ENCODE assay signal across 8 cellular contexts in genomic region chr9:81690251-81690851, GRCh38. TPM values are rescaled to one million over a fixed set of nuclear protein-coding genes. Genes with fewer than 3 reads are reported as not detected.
A peak's percentile ranks its signal among the peaks of the same experiment; 100 is the strongest.
DNase-seq lines count a peak whose midpoint lies in the region; ATAC-seq and TF ChIP-seq lines count a peak whose summit lies in the region.

No MANE protein-coding gene starts in this region.

- TF ChIP-seq CTCF in BJ (IDR thresholded peaks at IDR 0.05; ENCODE audit: insufficient read depth, low read depth, low read length) (no peak), adrenal gland (IDR thresholded peaks at IDR 0.05) (no peak), spleen (IDR thresholded peaks at IDR 0.05 in 8 of 11, conservative IDR thresholded peaks at IDR 0.05 in 3 of 11) (no peak)

- ATAC-seq in HG02642 (IDR thresholded peaks at IDR 0.05; ENCODE audit: poor library complexity, unreplicated experiment) = no peak
- ATAC-seq in GM18505 (IDR thresholded peaks at IDR 0.05; ENCODE audit: unreplicated experiment) = no peak

- intact Hi-C loops in adrenal gland (cut with DNase I) (loop anchor here in 1 of 2 donors (10.0 kb wide), 1 partner anchor 164 kb away; no protein-coding TSS in a partner anchor), spleen (cut with DNase I; ENCODE audit: low total_unique reads) (no loop called here)

- peak overlapping the region; percentile 83; the same call in 1 of the 2 replicates for H3K9ac ChIP-seq in iPS-20b (ENCODE audit: low read depth, low read length)

- H3K36me3 ChIP-seq in BJ (ENCODE audit: control insufficient read depth, insufficient read depth, low read length) = no peaks in the 10 kb centered on the region
- no peaks in the 10 kb centered on the region for H3K36me3 ChIP-seq in adrenal gland (replicated peaks in 1 of 2)
- peaks cover 12% of the 10 kb centered on the region for H3K36me3 ChIP-seq in iPS-20b (ENCODE audit: insufficient read depth, low read depth, low read length)
- peaks cover 0 to 12% (median 0%) of the 10 kb centered on the region in 6 donors for H3K36me3 ChIP-seq in spleen

- H3K9me3 ChIP-seq in adrenal gland (replicated peaks in 1 of 3) (no peaks in the 10 kb centered on the region), iPS-20b (ENCODE audit: insufficient read depth, low read depth, low read length) (no peaks in the 10 kb centered on the region), spleen (no peaks in the 10 kb centered on the region)

- DNase-seq in BJ (ENCODE audit: low read depth) = no peak
- DNase-seq in HuH-7.5 (ENCODE audit: low spot score) = peak; percentile 72
- peak; percentile 20 to 73 (median 39) for DNase-seq in adrenal gland
- DNase-seq in spleen = peak; percentile 83
- DNase-seq in activated CD4-positive, CD25-positive, alpha-beta regulatory T cell treated with anti-CD3 and anti-CD28 coated beads, Interleukin-2, amount 50 U/mL, for 72 hours = no peak

- H3K27me3 ChIP-seq in BJ (ENCODE audit: control insufficient read depth, insufficient read depth, low read length) (peaks cover 19% of the 10 kb centered on the region), adrenal gland (no peaks in the 10 kb centered on the region), iPS-20b (ENCODE audit: insufficient read depth, low read length) (peaks cover 21% of the 10 kb centered on the region), spleen (replicated peaks in 1 of 7) (peaks cover 0 to 63% (median 0%) of the 10 kb centered on the region in 7 donors)

- peak overlapping the region; percentile 36 for H3K4me3 ChIP-seq in BJ (ENCODE audit: low read depth, low read length)
- H3K4me3 ChIP-seq in adrenal gland = peak overlapping the region in 2 of 4 donors; percentile 33 to 91
- H3K4me3 ChIP-seq in iPS-20b (ENCODE audit: low read length) = peak overlapping the region; percentile 83
- peak overlapping the region; percentile 81 to 98 (median 88) for H3K4me3 ChIP-seq in spleen

- CTCF ChIA-PET in BJ (lab: Yijun Ruan, JAX) = interaction anchor here (2.2 kb wide), 1 partner anchor 916 kb away, joined by 9 read pairs; no protein-coding TSS in a partner anchor

- 6 to 14% (median 7%) methylated on average over 11 to 23 of the region's 23 CpGs for WGBS in adrenal gland, 4 donors
- WGBS in spleen, 5 donors = 9 to 19% (median 15%) methylated on average over 23 of the region's 23 CpGs

- H3K4me1 ChIP-seq in adrenal gland (replicated peaks in 1 of 2) = peaks cover 13 to 15% of the 10 kb centered on the region in 2 donors
- H3K4me1 ChIP-seq in iPS-20b (ENCODE audit: insufficient read depth, low read length) = peaks cover 27% of the 10 kb centered on the region
- H3K4me1 ChIP-seq in spleen = peaks cover 14 to 47% (median 29%) of the 10 kb centered on the region in 6 donors

- no peak for TF ChIP-seq POLR2A in adrenal gland (IDR thresholded peaks at IDR 0.05)
- no peak for TF ChIP-seq POLR2A in spleen (IDR thresholded peaks at IDR 0.05)
- no peak for TF ChIP-seq POLR2A in GM18505 (IDR thresholded peaks at IDR 0.05; ENCODE audit: borderline replicate concordance, extremely low read depth, insufficient read depth, insufficient read length)

- POLR2A ChIA-PET in BJ (lab: Charles Lee) = no interaction called here

- H3K27ac ChIP-seq in adrenal gland (peak overlapping the region in 3 of 5 donors; percentile 36 to 97 (median 93)), iPS-20b (ENCODE audit: low read length) (no peak overlapping the region), spleen (peak overlapping the region in 7 of 8 donors; percentile 72 to 90 (median 87))

RNA-seq across cellular contexts. Expression of gene TLE1, which starts 1.0 kb away (rescaled TPM):
- polyA plus RNA-seq in BJ (2011; rRNA removed) (8.8 and 9.6 TPM in 2 replicates), adrenal gland (10 to 100 TPM; 40.1 to 52.9 (median 43.7) TPM), spleen (10 to 100 TPM; 50.3 to 53.6 (median 52.6) TPM)
- polyA minus RNA-seq in BJ (2011; rRNA and poly(A)+ RNA removed) = 8.6 and 8.9 TPM in 2 replicates
- total RNA-seq in adrenal gland (10 to 100 TPM; 33.3 to 76.4 (median 50.1) TPM), spleen (100 to 1,000 TPM in 2 of 7 donors, 10 to 100 TPM in 5; 34.7 to 110 (median 68.2) TPM)

Comparison
In these comparisons a context has a peak if more than half of its experiments do, and no peak if none do; other contexts are left out.
1. DNase-seq: peak in HuH-7.5 (single experiment), adrenal gland (7 of 7) and spleen (single experiment); none in BJ (single experiment) and activated CD4-positive, CD25-positive, alpha-beta regulatory T cell treated with anti-CD3 and anti-CD28 coated beads, Interleukin-2, amount 50 U/mL, for 72 hours (single experiment).